In the genomic region with DNA sequence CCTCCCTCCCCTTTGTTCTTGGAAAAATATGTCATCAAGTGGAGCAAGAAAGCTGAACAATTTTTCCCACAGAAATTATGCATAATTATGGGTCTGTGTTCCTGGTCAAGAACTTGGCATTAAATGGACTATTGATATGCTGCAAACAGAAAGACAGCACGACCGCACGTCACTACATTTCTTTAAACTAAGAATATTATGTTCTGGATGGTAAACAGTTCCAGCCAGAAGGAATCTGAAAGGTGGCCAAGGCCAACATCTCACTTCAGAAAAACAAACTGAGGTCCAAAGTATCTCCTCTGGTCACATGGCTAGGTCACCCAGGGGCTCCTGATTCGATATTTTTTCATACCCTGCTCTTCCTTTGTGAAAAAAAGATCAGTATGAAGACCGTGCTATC, we compare ENCODE assay signal across 16 cellular contexts.
DNase-seq lines count a peak whose midpoint lies in the region; ATAC-seq and TF ChIP-seq lines count a peak whose summit lies in the region.
"Had no signal": no experiment of that assay in that cellular context is flagged by ENCODE, and none has a peak within 500 bp of the region (broad histone marks: within the 10 kb centered on the region; RNA-seq: fewer than 3 reads in every experiment).

No MANE protein-coding gene starts in this region.

- H3K27ac ChIP-seq in VCaP (peak overlapping the region; percentile 86), esophagus muscularis mucosa (replicated peaks in 1 of 4) (peak overlapping the region; percentile 20 to 82 (median 71)), tibial artery (peak overlapping the region; percentile 22 to 64)
- H3K27ac ChIP-seq: BLaER1 had no signal

- no peak for TF ChIP-seq EP300 in esophagus muscularis mucosa (IDR thresholded peaks at IDR 0.05)

- H3K36me3 ChIP-seq in esophagus muscularis mucosa = no peaks in the 10 kb centered on the region
- H3K36me3 ChIP-seq in tibial artery = no peaks in the 10 kb centered on the region
- H3K36me3 ChIP-seq: BLaER1 had no signal

- no peak for DNase-seq in esophagus muscularis mucosa (ENCODE audit: extremely low spot score)
- peak; percentile 26 for DNase-seq in mucosa of gallbladder (ENCODE audit: low spot score)
- no peak for DNase-seq in tibial artery
- no peak for DNase-seq in NCI-H526 (lab: John Stamatoyannopoulos, UW)
- DNase-seq in NCI-H345 (lab: John Stamatoyannopoulos, UW) = no peak
- DNase-seq in stimulated activated CD4-positive, alpha-beta T cell treated with anti-CD3 and anti-CD28 coated beads, Interleukin-4, amount 100 ng/mL, for 1 hour = no peak
- DNase-seq: GF-D8, Kasumi-1, MV-4-11, NCI-H1436, NCI-H2029 treated with DMSO at 0.1 percent for 48 hours, NCI-H510A treated with DMSO at 0.1 percent for 48 hours, SHP77 had no signal

- TF ChIP-seq CTCF in VCaP (conservative IDR thresholded peaks at IDR 0.05) (no peak), esophagus muscularis mucosa (IDR thresholded peaks at IDR 0.05) (no peak), tibial artery (IDR thresholded peaks at IDR 0.05) (no peak)

- H3K27me3 ChIP-seq in esophagus muscularis mucosa (no peaks in the 10 kb centered on the region), tibial artery (no peaks in the 10 kb centered on the region)
- H3K27me3 ChIP-seq: BLaER1 had no signal

- no peak for TF ChIP-seq POLR2A in esophagus muscularis mucosa (IDR thresholded peaks at IDR 0.05; ENCODE audit: low read depth)

- H3K4me1 ChIP-seq in esophagus muscularis mucosa = peaks cover 35 to 65% (median 61%) of the 10 kb centered on the region in 4 donors
- H3K4me1 ChIP-seq in tibial artery = peaks cover 0 to 69% (median 33%) of the 10 kb centered on the region in 4 donors

- WGBS in esophagus muscularis mucosa = 62% methylated on average over 5 of the region's 5 CpGs

- intact Hi-C loops in esophagus muscularis mucosa (cut with DNase I) (no loop called here), tibial artery (cut with DNase I; ENCODE audit: low total_unique reads) (no loop called here)

- H3K9me3 ChIP-seq in esophagus muscularis mucosa (no peaks in the 10 kb centered on the region), tibial artery (no peaks in the 10 kb centered on the region)
- H3K9me3 ChIP-seq: BLaER1 had no signal

- no peak for ATAC-seq in GM18861 (IDR thresholded peaks at IDR 0.05; ENCODE audit: unreplicated experiment)

- H3K4me3 ChIP-seq in esophagus muscularis mucosa (no peak overlapping the region), tibial artery (no peak overlapping the region)
- H3K4me3 ChIP-seq: BLaER1 had no signal
